ENCODE assay signal across 10 cellular contexts in genomic region chr21:41783476-41784150, GRCh38. TPM values are rescaled to one million over a fixed set of nuclear protein-coding genes. Genes with fewer than 3 reads are reported as not detected.
DNase-seq lines count a peak whose midpoint lies in the region; ATAC-seq and TF ChIP-seq lines count a peak whose summit lies in the region.
"Had no signal": no experiment of that assay in that cellular context is flagged by ENCODE, and none has a peak within 500 bp of the region (broad histone marks: within the 10 kb centered on the region; RNA-seq: fewer than 3 reads in every experiment).

No MANE protein-coding gene starts in this region.

- H3K36me3 Mint-ChIP-seq in mesothelial cell of epicardium: peaks cover 3% of the 10 kb centered on the region
- H3K36me3 Mint-ChIP-seq: activated CD4-positive, alpha-beta memory T cell treated with anti-CD3 and anti-CD28 coated beads for 36 hours had no signal

- H3K27ac Mint-ChIP-seq in mesothelial cell of epicardium: peak overlapping the region; percentile 70
- H3K27ac Mint-ChIP-seq: activated CD4-positive, alpha-beta memory T cell treated with anti-CD3 and anti-CD28 coated beads for 36 hours had no signal

- peaks cover 13% of the 10 kb centered on the region for H3K27me3 Mint-ChIP-seq in mesothelial cell of epicardium (ENCODE audit: low read depth)

- no peak overlapping the region for H3K4me3 Mint-ChIP-seq in mesothelial cell of epicardium
- H3K4me3 Mint-ChIP-seq: activated CD4-positive, alpha-beta memory T cell treated with anti-CD3 and anti-CD28 coated beads for 36 hours had no signal

- peaks cover 38% of the 10 kb centered on the region for H3K4me1 Mint-ChIP-seq in mesothelial cell of epicardium

- no peak for TF ChIP-seq CTCF in mesothelial cell of epicardium (IDR thresholded peaks at IDR 0.05; ENCODE audit: unreplicated experiment)

- DNase-seq in EL (peak; percentile 88), M059J (ENCODE audit: low read depth) (peak; percentile 100), SW480 (ENCODE audit: low spot score) (peak; percentile 98), mesothelial cell of epicardium (ENCODE audit: low spot score in 2 of 2, unreplicated experiment in 2 of 2) (no peak), NCI-H82 (lab: John Stamatoyannopoulos, UW) (no peak)
- DNase-seq: activated CD4-positive, alpha-beta memory T cell treated with anti-CD3 and anti-CD28 coated beads for 36 hours; sigmoid colon had no signal

- ATAC-seq in HG03135 (IDR thresholded peaks at IDR 0.05; ENCODE audit: unreplicated experiment) (no peak), HG03025 (IDR thresholded peaks at IDR 0.05; ENCODE audit: low FRiP score, unreplicated experiment) (no peak), HG02763 (IDR thresholded peaks at IDR 0.05; ENCODE audit: unreplicated experiment) (no peak)

- no peaks in the 10 kb centered on the region for H3K9me3 Mint-ChIP-seq in mesothelial cell of epicardium
- H3K9me3 Mint-ChIP-seq: activated CD4-positive, alpha-beta memory T cell treated with anti-CD3 and anti-CD28 coated beads for 36 hours had no signal

RNA-seq across cellular contexts. Expression of gene RIPK4, which starts 16.8 kb away (rescaled TPM):
- total RNA-seq in M059J (2014; rRNA removed; shearing (Covaris generic)): 13.1 and 20.5 TPM in 2 replicates
- total RNA-seq in mesothelial cell of epicardium: 14.7 to 16.0 TPM (median 15.7 TPM) in 3 replicates

Comparison
In these comparisons a context has a peak if more than half of its experiments do, and no peak if none do; other contexts are left out.
1. DNase-seq: peak in EL (single experiment), M059J (single experiment) and SW480 (single experiment); none in mesothelial cell of epicardium (0 of 2) and NCI-H82 (single experiment).